ENCODE assay signal across 15 cellular contexts in the genomic region with DNA sequence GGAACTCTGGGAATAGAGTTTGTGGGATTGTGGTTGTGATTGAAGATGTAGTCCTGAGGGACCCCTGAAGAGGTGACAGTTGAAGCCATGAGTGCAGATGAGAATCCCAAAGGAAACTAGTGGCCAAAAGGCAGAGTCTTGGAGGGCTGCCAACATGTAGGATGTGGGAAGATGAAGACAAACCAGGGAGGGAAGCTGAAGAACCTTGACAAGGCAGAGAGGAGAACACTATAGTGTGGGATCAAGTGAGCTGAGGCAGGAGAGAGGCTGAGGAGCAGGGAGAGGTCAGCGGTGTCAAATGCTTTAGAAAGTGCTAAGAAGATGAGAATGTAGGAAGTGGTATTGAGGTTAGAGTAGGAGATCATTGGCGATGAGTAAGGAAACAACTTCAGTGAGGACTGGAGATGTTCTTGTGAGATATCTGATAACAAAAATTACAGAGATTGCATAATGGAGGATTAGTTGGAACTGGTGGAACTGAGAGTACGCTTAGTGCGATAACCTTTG.
DNase-seq lines count a peak whose midpoint lies in the region; ATAC-seq and TF ChIP-seq lines count a peak whose summit lies in the region.
"Had no signal": no experiment of that assay in that cellular context is flagged by ENCODE, and none has a peak within 500 bp of the region (broad histone marks: within the 10 kb centered on the region; RNA-seq: fewer than 3 reads in every experiment).

No MANE protein-coding gene starts in this region.

- H3K4me3 ChIP-seq in epithelial cell of proximal tubule (ENCODE audit: low read depth, low read length) = no peak overlapping the region
- H3K4me3 ChIP-seq: tibial nerve had no signal

- H3K4me1 Mint-ChIP-seq in activated T-cell treated with anti-CD3 and anti-CD28 coated beads, Interleukin-2, amount 50 U/mL, for 72 hours (ENCODE audit: low read depth) = peaks cover 24% of the 10 kb centered on the region
- H3K4me1 Mint-ChIP-seq: activated naive CD4-positive, alpha-beta T cell treated with anti-CD3 and anti-CD28 coated beads, Interleukin-2, amount 50 U/mL, for 24 hours; B cell; mesothelial cell of epicardium had no signal

- H3K27ac Mint-ChIP-seq in activated T-cell treated with anti-CD3 and anti-CD28 coated beads, Interleukin-2, amount 50 U/mL, for 72 hours = no peak overlapping the region
- H3K27ac Mint-ChIP-seq: activated naive CD4-positive, alpha-beta T cell treated with anti-CD3 and anti-CD28 coated beads, Interleukin-2, amount 50 U/mL, for 24 hours; B cell; mesothelial cell of epicardium had no signal

- TF ChIP-seq CTCF in epithelial cell of proximal tubule (conservative IDR thresholded peaks at IDR 0.05; ENCODE audit: low read depth, low read length) = no peak

- no peaks in the 10 kb centered on the region for H3K36me3 Mint-ChIP-seq in activated T-cell treated with anti-CD3 and anti-CD28 coated beads, Interleukin-2, amount 50 U/mL, for 72 hours (ENCODE audit: insufficient read depth in 2 of 2)
- H3K36me3 Mint-ChIP-seq: mesothelial cell of epicardium had no signal

- peak; percentile 36 to 49 for ATAC-seq in activated T-cell treated with anti-CD3 and anti-CD28 coated beads, Interleukin-2, amount 50 U/mL, for 72 hours (replicated peaks in 1 of 2)
- ATAC-seq in HG03135 (IDR thresholded peaks at IDR 0.05; ENCODE audit: unreplicated experiment) = no peak

- DNase-seq in activated T-cell treated with anti-CD3 and anti-CD28 coated beads, Interleukin-2, amount 50 U/mL, for 72 hours = no peak
- DNase-seq in activated T-cell treated with anti-CD3 and anti-CD28 coated beads, Interleukin-2, amount 50 U/mL, for 48 hours = no peak
- DNase-seq in RPMI7951 (ENCODE audit: low read depth) (peak; percentile 98), epithelial cell of proximal tubule (ENCODE audit: low read depth) (peak; percentile 75), stromal cell of bone marrow (ENCODE audit: low read depth) (peak; percentile 62), retina (no peak), NCI-H345 (lab: John Stamatoyannopoulos, UW) (no peak)
- DNase-seq: GOT3; NCI-H446; stimulated activated CD4-positive, alpha-beta T cell treated with anti-CD3 and anti-CD28 coated beads, Interleukin-1b, Interleukin-23, amount 100 ng/mL, for 48 hours had no signal

- peaks cover 4 to 7% of the 10 kb centered on the region in 2 donors for H3K9me3 Mint-ChIP-seq in activated T-cell treated with anti-CD3 and anti-CD28 coated beads, Interleukin-2, amount 50 U/mL, for 72 hours

- H3K27me3 Mint-ChIP-seq in activated T-cell treated with anti-CD3 and anti-CD28 coated beads, Interleukin-2, amount 50 U/mL, for 72 hours (ENCODE audit: low read depth) = peaks cover 23% of the 10 kb centered on the region

- no peak overlapping the region for H3K4me3 Mint-ChIP-seq in activated T-cell treated with anti-CD3 and anti-CD28 coated beads, Interleukin-2, amount 50 U/mL, for 72 hours
- H3K4me3 Mint-ChIP-seq: activated naive CD4-positive, alpha-beta T cell treated with anti-CD3 and anti-CD28 coated beads, Interleukin-2, amount 50 U/mL, for 24 hours; B cell; mesothelial cell of epicardium had no signal

Comparison
In these comparisons a context has a peak if more than half of its experiments do, and no peak if none do; other contexts are left out.
1. DNase-seq: peak in RPMI7951 (single experiment), epithelial cell of proximal tubule (single experiment) and stromal cell of bone marrow (single experiment); none in activated T-cell treated with anti-CD3 and anti-CD28 coated beads, Interleukin-2, amount 50 U/mL, for 72 hours (0 of 2), activated T-cell treated with anti-CD3 and anti-CD28 coated beads, Interleukin-2, amount 50 U/mL, for 48 hours (0 of 2), retina (single experiment) and NCI-H345 (single experiment).